ENCODE assay signal across 42 cellular contexts in genomic region chr7:101595246-101595645, GRCh38. TPM values are rescaled to one million over a fixed set of nuclear protein-coding genes. Genes with fewer than 3 reads are reported as not detected.
"Had no signal": no experiment of that assay in that cellular context is flagged by ENCODE, and none has a peak within 500 bp of the region (broad histone marks: within the 10 kb centered on the region; RNA-seq: fewer than 3 reads in every experiment).

No MANE protein-coding gene starts in this region.

- H3K27ac Mint-ChIP-seq: activated B cell treated with CpG ODN at 0.5 μM for 24 hours; activated CD4-positive, alpha-beta memory T cell treated with anti-CD3 and anti-CD28 coated beads for 36 hours; activated naive CD4-positive, alpha-beta T cell treated with anti-CD3 and anti-CD28 coated beads for 36 hours; activated naive CD4-positive, alpha-beta T cell treated with anti-CD3 and anti-CD28 coated beads, Interleukin-2, amount 50 U/mL, for 72 hours; activated T-helper 1 cell treated with anti-CD3 and anti-CD28 coated beads, Interleukin-12 subunit alpha, Interleukin-12 subunit beta, Interleukin-2, Interleukin-4 antibody, amounts not matched to agents 30 ng/mL and 10 ng/mL and 1 ng/mL, durations not matched to agents 14 hours and 24 hours and 36 hours had no signal

- H3K9me3 Mint-ChIP-seq: activated B cell treated with CpG ODN at 0.5 μM for 24 hours; activated CD4-positive, alpha-beta memory T cell treated with anti-CD3 and anti-CD28 coated beads for 36 hours; activated naive CD4-positive, alpha-beta T cell treated with anti-CD3 and anti-CD28 coated beads for 36 hours; activated naive CD4-positive, alpha-beta T cell treated with anti-CD3 and anti-CD28 coated beads, Interleukin-2, amount 50 U/mL, for 72 hours; activated T-cell treated with anti-CD3 and anti-CD28 coated beads, Interleukin-2, amount 50 U/mL, for 4 hours; activated T-helper 1 cell treated with anti-CD3 and anti-CD28 coated beads, Interleukin-12 subunit alpha, Interleukin-12 subunit beta, Interleukin-2, Interleukin-4 antibody, amounts not matched to agents 30 ng/mL and 10 ng/mL and 1 ng/mL, durations not matched to agents 14 hours and 24 hours and 36 hours had no signal

- H3K4me3 Mint-ChIP-seq: activated B cell treated with CpG ODN at 0.5 μM for 24 hours; activated CD4-positive, alpha-beta memory T cell treated with anti-CD3 and anti-CD28 coated beads for 36 hours; activated naive CD4-positive, alpha-beta T cell treated with anti-CD3 and anti-CD28 coated beads for 36 hours; activated T-cell treated with anti-CD3 and anti-CD28 coated beads, Interleukin-2, amount 50 U/mL, for 4 hours; activated T-helper 1 cell treated with anti-CD3 and anti-CD28 coated beads, Interleukin-12 subunit alpha, Interleukin-12 subunit beta, Interleukin-2, Interleukin-4 antibody, amounts not matched to agents 30 ng/mL and 10 ng/mL and 1 ng/mL, durations not matched to agents 14 hours and 24 hours and 36 hours had no signal

- H3K4me2 ChIP-seq: PC-9 had no signal

- ATAC-seq: activated naive CD4-positive, alpha-beta T cell treated with anti-CD3 and anti-CD28 coated beads, Interleukin-2, amount 50 U/mL, for 72 hours; activated T-cell treated with anti-CD3 and anti-CD28 coated beads, Interleukin-2, amount 50 U/mL, for 4 hours; body of pancreas had no signal

- H3K4me1 Mint-ChIP-seq: activated B cell treated with CpG ODN at 0.5 μM for 24 hours had no signal

- H3K4me1 ChIP-seq: adrenal gland, breast epithelium, SJCRH30 had no signal

- H3K27me3 ChIP-seq: adrenal gland, body of pancreas had no signal

- H3K36me3 ChIP-seq: adrenal gland, breast epithelium, SJCRH30 had no signal

- H3K4me3 ChIP-seq: adrenal gland, body of pancreas, breast epithelium, PC-9, SJCRH30, SK-N-MC had no signal

- H3K9me3 ChIP-seq: body of pancreas, breast epithelium, SJCRH30 had no signal

- H3K27ac ChIP-seq: adrenal gland, body of pancreas, breast epithelium, PC-9, RWPE1, SJCRH30, SK-N-MC, VCaP had no signal

- DNase-seq: activated B cell treated with CpG ODN at 0.5 μM for 24 hours; activated CD4-positive, alpha-beta memory T cell treated with anti-CD3 and anti-CD28 coated beads for 36 hours; activated CD4-positive, alpha-beta T cell treated with anti-CD3 and anti-CD28 coated beads for 4 hours; activated CD4-positive, alpha-beta T cell treated with anti-CD3 and anti-CD28 coated beads, Interleukin-2, amount 50 U/mL, for 1 hour; activated CD8-positive, alpha-beta memory T cell treated with anti-CD3 and anti-CD28 coated beads, Interleukin-2, amount 50 U/mL, for 4 hours; activated gamma-delta T cell treated with Interleukin-2 at 50 U/mL for 16 hours; activated naive CD4-positive, alpha-beta T cell treated with anti-CD3 and anti-CD28 coated beads for 36 hours; activated T-cell treated with anti-CD3 and anti-CD28 coated beads for 4 hours; activated T-cell treated with anti-CD3 and anti-CD28 coated beads, Interleukin-2, amount 50 U/mL, for 4 hours; adrenal gland; body of pancreas; caudate nucleus; cerebellar nuclear complex; KG1; MM.1S; MV-4-11; NCI-H1092; NCI-H1436 treated with DMSO at 0.1 percent for 48 hours; NCI-H1694 treated with DMSO at 0.1 percent for 48 hours; NCI-H2029; NCI-H2107; NCI-H2171; NCI-H510A; NCI-H526; NCI-H748 treated with DMSO at 0.1 percent for 48 hours; NK-92 treated with Interleukin-12 subunit alpha and Interleukin-12 subunit beta, amount 100 ng/mL, for 24 hours; PC-9; Right ventricle myocardium superior; SJCRH30; SW 1271; T-helper 1 cell; T-helper 2 cell; T-helper 9 cell had no signal

- H3K27me3 Mint-ChIP-seq: activated CD4-positive, alpha-beta memory T cell treated with anti-CD3 and anti-CD28 coated beads for 36 hours had no signal

- H3K36me3 Mint-ChIP-seq: activated CD4-positive, alpha-beta memory T cell treated with anti-CD3 and anti-CD28 coated beads for 36 hours; activated naive CD4-positive, alpha-beta T cell treated with anti-CD3 and anti-CD28 coated beads, Interleukin-2, amount 50 U/mL, for 72 hours had no signal

- H2AFZ ChIP-seq: PC-9 had no signal

- FAIRE-seq: astrocyte, RCC 7860 had no signal

RNA-seq across cellular contexts. Expression of gene MYL10, which starts 33.9 kb away (rescaled TPM):
- total RNA-seq: activated B cell treated with CpG ODN at 0.5 μM for 24 hours; activated CD4-positive, alpha-beta memory T cell treated with anti-CD3 and anti-CD28 coated beads for 36 hours; activated naive CD4-positive, alpha-beta T cell treated with anti-CD3 and anti-CD28 coated beads for 36 hours; activated naive CD4-positive, alpha-beta T cell treated with anti-CD3 and anti-CD28 coated beads, Interleukin-2, amount 50 U/mL, for 72 hours; activated T-cell treated with anti-CD3 and anti-CD28 coated beads, Interleukin-2, amount 50 U/mL, for 4 hours; activated T-helper 1 cell treated with anti-CD3 and anti-CD28 coated beads, Interleukin-12 subunit alpha, Interleukin-12 subunit beta, Interleukin-2, Interleukin-4 antibody, amounts not matched to agents 30 ng/mL and 10 ng/mL and 1 ng/mL, durations not matched to agents 14 hours and 24 hours and 36 hours; adrenal gland; body of pancreas; breast epithelium; OCI-LY7; PC-9; Right ventricle myocardium superior had no signal
- polyA plus RNA-seq: adrenal gland had no signal
